In the genomic region with DNA sequence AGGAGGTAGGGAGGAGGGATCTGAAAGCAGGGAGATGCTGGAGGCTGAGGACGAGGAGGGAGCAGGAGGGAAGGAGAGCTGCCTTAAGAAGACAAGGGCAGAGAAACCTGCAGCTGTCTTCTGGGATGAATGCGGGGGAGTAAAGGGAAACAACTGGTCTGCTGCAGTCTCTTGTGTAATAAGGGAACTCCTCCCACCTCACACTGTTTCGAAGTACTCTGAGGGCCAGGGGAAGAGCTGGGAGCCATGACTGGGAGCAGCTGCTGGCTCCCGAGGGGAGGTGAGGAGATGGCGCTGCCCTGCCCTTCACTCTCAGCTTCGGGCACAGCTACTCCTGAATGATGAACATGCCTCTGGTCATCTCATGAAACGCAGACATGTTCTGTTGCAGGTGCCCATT, we compare ENCODE assay signal across 9 cellular contexts.
DNase-seq lines count a peak whose midpoint lies in the region; ATAC-seq and TF ChIP-seq lines count a peak whose summit lies in the region.
"Had no signal": no experiment of that assay in that cellular context is flagged by ENCODE, and none has a peak within 500 bp of the region (broad histone marks: within the 10 kb centered on the region; RNA-seq: fewer than 3 reads in every experiment).

No MANE protein-coding gene starts in this region.

- TF ChIP-seq CTCF in foreskin fibroblast (IDR thresholded peaks at IDR 0.05; ENCODE audit: low read depth, low read length) (no peak), osteocyte (IDR thresholded peaks at IDR 0.05) (no peak)

- H3K27me3 ChIP-seq in SJCRH30: no peaks in the 10 kb centered on the region
- H3K27me3 ChIP-seq in CD4-positive, alpha-beta memory T cell (ENCODE audit: insufficient read depth, low read length): no peaks in the 10 kb centered on the region

- H3K36me3 ChIP-seq in SJCRH30: peaks cover 5% of the 10 kb centered on the region
- peaks cover 17% of the 10 kb centered on the region for H3K36me3 ChIP-seq in CD4-positive, alpha-beta memory T cell (ENCODE audit: insufficient read depth, low read length)

- peak overlapping the region; percentile 63 for H3K27ac ChIP-seq in SJCRH30
- H3K27ac ChIP-seq in CD4-positive, alpha-beta memory T cell (ENCODE audit: low read depth, low read length): no peak overlapping the region

- no peaks in the 10 kb centered on the region for H3K9me3 Mint-ChIP-seq in osteocyte (ENCODE audit: unreplicated experiment)
- H3K9me3 Mint-ChIP-seq in CD4-positive, alpha-beta memory T cell: no peaks in the 10 kb centered on the region

- DNase-seq in GM03348 (ENCODE audit: low spot score) (peak; percentile 55), SJCRH30 (peak; percentile 81 to 91), foreskin fibroblast (peak; percentile 41 to 67), osteocyte (ENCODE audit: extremely low spot score, unreplicated experiment) (peak; percentile 60), NCI-H345 treated with DMSO at 0.1 percent for 48 hours (lab: John Stamatoyannopoulos, UW; ENCODE audit: unreplicated experiment) (no peak)
- no peak for DNase-seq in effector CD4-positive, alpha-beta T cell
- no peak for DNase-seq in CD4-positive, alpha-beta memory T cell
- DNase-seq: nucleus accumbens had no signal

- ATAC-seq in HG03039 (IDR thresholded peaks at IDR 0.05; ENCODE audit: unreplicated experiment): no peak

- CTCF ChIA-PET in CD4-positive, alpha-beta memory T cell (lab: Charles Lee; ENCODE audit: partially characterized antibody): interaction anchor here (0.7 to 1.8 kb wide), 3 partner anchors 8 to 88 kb away, joined by 4 to 9 read pairs (median 6); no protein-coding TSS in a partner anchor

- peaks cover 47% of the 10 kb centered on the region for H3K36me3 Mint-ChIP-seq in osteocyte (ENCODE audit: unreplicated experiment)
- H3K36me3 Mint-ChIP-seq in CD4-positive, alpha-beta memory T cell: peaks cover 44 to 58% of the 10 kb centered on the region in 2 donors

- H3K27me3 Mint-ChIP-seq in osteocyte (ENCODE audit: unreplicated experiment): no peaks in the 10 kb centered on the region
- no peaks in the 10 kb centered on the region for H3K27me3 Mint-ChIP-seq in CD4-positive, alpha-beta memory T cell

- no peaks in the 10 kb centered on the region for H3K9me3 ChIP-seq in SJCRH30 (replicated peaks)
- H3K9me3 ChIP-seq in CD4-positive, alpha-beta memory T cell (ENCODE audit: control insufficient read depth in 1 of 2, low read length in 2 of 2): no peaks in the 10 kb centered on the region

- H3K27ac Mint-ChIP-seq in osteocyte (ENCODE audit: unreplicated experiment): peak overlapping the region; percentile 56
- peak overlapping the region in 1 of 7 donors; percentile 52 for H3K27ac Mint-ChIP-seq in CD4-positive, alpha-beta memory T cell

- H3K4me1 Mint-ChIP-seq in osteocyte (ENCODE audit: unreplicated experiment): no peaks in the 10 kb centered on the region
- H3K4me1 Mint-ChIP-seq in CD4-positive, alpha-beta memory T cell: no peaks in the 10 kb centered on the region

- no peak overlapping the region for H3K4me3 Mint-ChIP-seq in osteocyte (ENCODE audit: unreplicated experiment)
- no peak overlapping the region for H3K4me3 Mint-ChIP-seq in CD4-positive, alpha-beta memory T cell

- peaks cover 11% of the 10 kb centered on the region for H3K4me1 ChIP-seq in SJCRH30
- no peaks in the 10 kb centered on the region for H3K4me1 ChIP-seq in CD4-positive, alpha-beta memory T cell (ENCODE audit: insufficient read depth, low read length)

- POLR2A ChIA-PET in CD4-positive, alpha-beta memory T cell (lab: Charles Lee; ENCODE audit: partially characterized antibody): interaction anchor here (0.6 kb wide), 1 partner anchor 229 kb away, joined by 3 read pairs; no protein-coding TSS in a partner anchor

- intact Hi-C loops in CD4-positive, alpha-beta memory T cell (cut with micrococcal nuclease): no loop called here

- H3K4me3 ChIP-seq in SJCRH30 (no peak overlapping the region), foreskin fibroblast (ENCODE audit: low read depth in 1 of 2, low read length in 2 of 2) (no peak overlapping the region)
- no peak overlapping the region for H3K4me3 ChIP-seq in CD4-positive, alpha-beta memory T cell (ENCODE audit: low read length in 2 of 2)

Comparison
In these comparisons a context has a peak if more than half of its experiments do, and no peak if none do; other contexts are left out.
1. DNase-seq: peak in GM03348 (single experiment), SJCRH30 (2 of 2), foreskin fibroblast (2 of 2) and osteocyte (single experiment); none in effector CD4-positive, alpha-beta T cell (single experiment), CD4-positive, alpha-beta memory T cell (0 of 5) and NCI-H345 treated with DMSO at 0.1 percent for 48 hours (single experiment).